ENCODE assay signal across 10 cellular contexts in genomic region chr11:35412285-35412684, GRCh38. TPM values are rescaled to one million over a fixed set of nuclear protein-coding genes. Genes with fewer than 3 reads are reported as not detected.
DNase-seq lines count a peak whose midpoint lies in the region; ATAC-seq and TF ChIP-seq lines count a peak whose summit lies in the region.
"Had no signal": no experiment of that assay in that cellular context is flagged by ENCODE, and none has a peak within 500 bp of the region (broad histone marks: within the 10 kb centered on the region; RNA-seq: fewer than 3 reads in every experiment).

No MANE protein-coding gene starts in this region.

- TF ChIP-seq CTCF in mammary epithelial cell (conservative IDR thresholded peaks at IDR 0.05 in 1 of 2, IDR thresholded peaks at IDR 0.05 in 1 of 2; ENCODE audit: extremely low read depth in 1 of 2, insufficient read depth in 1 of 2, low read depth in 1 of 2, low read length in 2 of 2), result peak; percentile 37
- TF ChIP-seq CTCF in progenitor cell of endocrine pancreas (IDR thresholded peaks at IDR 0.05; ENCODE audit: unreplicated experiment), result peak; percentile 47

- no peak overlapping the region for H3K4me3 ChIP-seq in mammary epithelial cell (replicated peaks in 1 of 3; ENCODE audit: insufficient read depth in 1 of 3, low read depth in 2 of 3, low read length in 3 of 3)
- H3K4me3 ChIP-seq: BLaER1 treated with 17β-estradiol and CSF1 and Interleukin-3, amounts not matched to agents 10 nM and 100 nM had no signal

- intact Hi-C loops in mammary epithelial cell (cut with micrococcal nuclease), result no loop called here

- DNase-seq in NCI-H1417 (lab: John Stamatoyannopoulos, UW) (peak in 2 of 3 experiments; percentile 14 to 54), NCI-H1417 treated with DMSO at 0.1 percent for 48 hours (lab: John Stamatoyannopoulos, UW) (no peak), NCI-H1105 treated with DMSO at 0.1 percent for 48 hours (lab: John Stamatoyannopoulos, UW) (peak; percentile 18), mammary epithelial cell (no peak), progenitor cell of endocrine pancreas (ENCODE audit: low spot score, unreplicated experiment) (no peak)
- no peak for DNase-seq in NK-92 treated with Interleukin-12 subunit alpha and Interleukin-12 subunit beta, amount 100 ng/mL, for 24 hours (lab: John Stamatoyannopoulos, UW)
- no peak for DNase-seq in activated CD4-positive, alpha-beta T cell treated with anti-CD3 and anti-CD28 coated beads for 4 hours
- DNase-seq: activated CD8-positive, alpha-beta memory T cell treated with anti-CD3 and anti-CD28 coated beads, Interleukin-2, amount 50 U/mL, for 48 hours had no signal

- peaks cover 57% of the 10 kb centered on the region for H3K27me3 Mint-ChIP-seq in progenitor cell of endocrine pancreas

- H2AFZ ChIP-seq in mammary epithelial cell (ENCODE audit: low read depth, low read length), result no peak overlapping the region

- no peaks in the 10 kb centered on the region for H3K4me1 Mint-ChIP-seq in progenitor cell of endocrine pancreas (ENCODE audit: low read depth)

- no peak for ATAC-seq in GM18502 (IDR thresholded peaks at IDR 0.05; ENCODE audit: poor library complexity, unreplicated experiment)

- no peaks in the 10 kb centered on the region for H3K9me3 ChIP-seq in mammary epithelial cell (replicated peaks; ENCODE audit: insufficient read depth, low read length)
- H3K9me3 ChIP-seq: BLaER1 treated with 17β-estradiol and CSF1 and Interleukin-3, amounts not matched to agents 10 nM and 100 nM had no signal

- H3K36me3 ChIP-seq in mammary epithelial cell (ENCODE audit: insufficient read depth, low read length), result no peaks in the 10 kb centered on the region
- H3K36me3 ChIP-seq: BLaER1 treated with 17β-estradiol and CSF1 and Interleukin-3, amounts not matched to agents 10 nM and 100 nM had no signal

- BruUV-seq in mammary epithelial cell (replicated peaks; lab: Mats Ljungman, UMichigan), result no TSS peak

- H3K4me2 ChIP-seq in mammary epithelial cell (ENCODE audit: insufficient read depth, low read depth, low read length), result no peak overlapping the region
- H3K4me2 ChIP-seq: BLaER1 treated with 17β-estradiol and CSF1 and Interleukin-3, amounts not matched to agents 10 nM and 100 nM had no signal

- CTCF ChIA-PET in mammary epithelial cell (lab: Charles Lee; ENCODE audit: low non-redundant PET), result no interaction called here

- H4K20me1 ChIP-seq in mammary epithelial cell (ENCODE audit: insufficient read depth, low read length), result no peaks in the 10 kb centered on the region
- H4K20me1 ChIP-seq: BLaER1 treated with 17β-estradiol and CSF1 and Interleukin-3, amounts not matched to agents 10 nM and 100 nM had no signal

- no peak overlapping the region for H3K27ac Mint-ChIP-seq in progenitor cell of endocrine pancreas

- H3K9ac ChIP-seq in mammary epithelial cell (ENCODE audit: insufficient read depth, low read length), result no peak overlapping the region
- H3K9ac ChIP-seq: BLaER1 treated with 17β-estradiol and CSF1 and Interleukin-3, amounts not matched to agents 10 nM and 100 nM had no signal

- no peaks in the 10 kb centered on the region for H3K4me1 ChIP-seq in mammary epithelial cell (ENCODE audit: insufficient read depth, low read length)
- H3K4me1 ChIP-seq: BLaER1 treated with 17β-estradiol and CSF1 and Interleukin-3, amounts not matched to agents 10 nM and 100 nM had no signal

- dilution Hi-C loops in mammary epithelial cell (cut with HindIII; ENCODE audit: low sequenced_read_pairs), result no loop called here

- 96% methylated on average over 2 of the region's 2 CpGs for WGBS in mammary epithelial cell (ENCODE audit: low coverage, missing lambda C conversion rate)

- no peaks in the 10 kb centered on the region for H3K9me3 Mint-ChIP-seq in progenitor cell of endocrine pancreas (ENCODE audit: low read depth)

- H3K27me3 ChIP-seq in mammary epithelial cell (ENCODE audit: insufficient read depth, low read length), result peaks cover 20% of the 10 kb centered on the region

- no peaks in the 10 kb centered on the region for H3K79me2 ChIP-seq in mammary epithelial cell (ENCODE audit: insufficient read depth, low read length)

- H3K27ac ChIP-seq in mammary epithelial cell (ENCODE audit: insufficient read depth, low read depth, low read length), result no peak overlapping the region
- H3K27ac ChIP-seq: BLaER1 treated with 17β-estradiol and CSF1 and Interleukin-3, amounts not matched to agents 10 nM and 100 nM had no signal

- in situ Hi-C loops in mammary epithelial cell (cut with MboI; ENCODE audit: low sequenced_read_pairs in 2 of 2), result no loop called here

- no peak overlapping the region for H3K4me3 Mint-ChIP-seq in progenitor cell of endocrine pancreas (ENCODE audit: low read depth)

- H3K36me3 Mint-ChIP-seq in progenitor cell of endocrine pancreas (ENCODE audit: insufficient read depth), result no peaks in the 10 kb centered on the region

RNA-seq across cellular contexts. Expression of gene SLC1A2, which starts 7.1 kb away (rescaled TPM):
- total RNA-seq in mammary epithelial cell (1 to 10 TPM in 1 of 2 donors, under 1 TPM in 1; 0.09 to 2.7 TPM), progenitor cell of endocrine pancreas (0.07 and 0.44 TPM in 2 replicates)
- not detected for polyA plus RNA-seq in mammary epithelial cell
- polyA minus RNA-seq in mammary epithelial cell, result 0.05 TPM

Comparison
In these comparisons a context has a peak if more than half of its experiments do, and no peak if none do; other contexts are left out.
1. DNase-seq: peak in NCI-H1417 (2 of 3) and NCI-H1105 treated with DMSO at 0.1 percent for 48 hours (single experiment); none in NCI-H1417 treated with DMSO at 0.1 percent for 48 hours (single experiment), mammary epithelial cell (single experiment), progenitor cell of endocrine pancreas (single experiment), NK-92 treated with Interleukin-12 subunit alpha and Interleukin-12 subunit beta, amount 100 ng/mL, for 24 hours (single experiment) and activated CD4-positive, alpha-beta T cell treated with anti-CD3 and anti-CD28 coated beads for 4 hours (0 of 2).